Comparison of ENCODE assay signal across 8 cellular contexts in genomic region chr9:32550046-32550608, GRCh38. TPM values are rescaled to one million over a fixed set of nuclear protein-coding genes. Genes with fewer than 3 reads are reported as not detected.
DNase-seq lines count a peak whose midpoint lies in the region; ATAC-seq, FAIRE-seq and TF ChIP-seq lines count a peak whose summit lies in the region.

No MANE protein-coding gene starts in this region.

- FAIRE-seq in kidney (lab: Jason Lieb, UNC), result no peak

- ATAC-seq in GM18868 (IDR thresholded peaks at IDR 0.05; ENCODE audit: unreplicated experiment) (no peak), HG03439 (IDR thresholded peaks at IDR 0.05; ENCODE audit: unreplicated experiment) (no peak)

- DNase-seq in AG08396 (ENCODE audit: low spot score) (peak; percentile 29), GM13976 (ENCODE audit: low spot score) (peak; percentile 34), Kasumi-1 (lab: John Stamatoyannopoulos, UW) (peak; percentile 12 to 48), astrocyte of the spinal cord (ENCODE audit: low read depth, low spot score) (peak; percentile 45), kidney (no peak)

- intact Hi-C loops in kidney (cut with DNase I), result no loop called here

- TF ChIP-seq CTCF in GM13976 (IDR thresholded peaks at IDR 0.05; ENCODE audit: borderline replicate concordance, control extremely low read depth, extremely low read depth, insufficient read depth, missing control alignments), result no peak
- TF ChIP-seq CTCF in astrocyte of the spinal cord (IDR thresholded peaks at IDR 0.05; ENCODE audit: low read depth, low read length), result peak; percentile 22
- no peak for TF ChIP-seq CTCF in kidney (IDR thresholded peaks at IDR 0.05; ENCODE audit: borderline replicate concordance, extremely low read depth, insufficient read depth)

- H3K4me1 ChIP-seq in kidney (ENCODE audit: control insufficient read depth in 1 of 2, insufficient read depth in 1 of 2, low read depth in 1 of 2, low read length in 2 of 2) (peaks cover 4 to 6% of the 10 kb centered on the region in 2 donors), stomach smooth muscle (ENCODE audit: control insufficient read depth, insufficient read depth, low read length) (peaks cover 11% of the 10 kb centered on the region)

- H3K9ac ChIP-seq in kidney (ENCODE audit: low read length in 2 of 2) (peak overlapping the region; percentile 50 to 88), stomach smooth muscle (ENCODE audit: low read length in 2 of 2) (peak overlapping the region; percentile 70 to 81)

- H3K36me3 ChIP-seq in kidney (ENCODE audit: control insufficient read depth in 1 of 2, insufficient read depth in 2 of 2, low read length in 2 of 2) (no peaks in the 10 kb centered on the region), stomach smooth muscle (ENCODE audit: control insufficient read depth in 2 of 2, insufficient read depth in 2 of 2, low read length in 2 of 2) (peaks cover 0 to 3% of the 10 kb centered on the region in 2 donors)

- peak overlapping the region; percentile 58 for H3K4me3 ChIP-seq in astrocyte of the spinal cord (ENCODE audit: low read depth, low read length)
- H3K4me3 ChIP-seq in kidney (ENCODE audit: low read length in 2 of 2), result peak overlapping the region; percentile 93 to 98
- H3K4me3 ChIP-seq in stomach smooth muscle (ENCODE audit: low read length in 2 of 2), result peak overlapping the region; percentile 75 to 92

- H3K27ac ChIP-seq in kidney (ENCODE audit: low read depth in 2 of 2, low read length in 2 of 2) (peak overlapping the region; percentile 78 to 99), stomach smooth muscle (ENCODE audit: low read length) (peak overlapping the region; percentile 94)

- no peaks in the 10 kb centered on the region for H3K9me3 ChIP-seq in kidney (ENCODE audit: control insufficient read depth in 1 of 2, low read length in 2 of 2)
- no peaks in the 10 kb centered on the region for H3K9me3 ChIP-seq in stomach smooth muscle (ENCODE audit: control insufficient read depth in 2 of 2, low read length in 2 of 2)

- in situ Hi-C loops in GM13976 (cut with MboI; ENCODE audit: low sequenced_read_pairs, unreplicated experiment), result no loop called here
- in situ Hi-C loops in astrocyte of the spinal cord (cut with HindIII; ENCODE audit: low sequenced_read_pairs), result no loop called here

- H3K27me3 ChIP-seq in stomach smooth muscle (ENCODE audit: control insufficient read depth in 1 of 2, insufficient read depth in 2 of 2, low read length in 2 of 2), result no peaks in the 10 kb centered on the region

RNA-seq across cellular contexts. Expression of gene SMIM27, which starts 2.0 kb away (rescaled TPM):
- 14.6 TPM for total RNA-seq in kidney
- 36.9 TPM for polyA plus RNA-seq in kidney (ENCODE audit: insufficient read depth, low read depth, low replicate concordance)

RNA-seq across cellular contexts. Expression of gene TOPORS, which starts 2.3 kb away (rescaled TPM):
- total RNA-seq in kidney, result 15.6 TPM
- 8.1 TPM for polyA plus RNA-seq in kidney (ENCODE audit: insufficient read depth, low read depth, low replicate concordance)

RNA-seq across cellular contexts. Expression of gene NDUFB6, which starts 22.8 kb away (rescaled TPM):
- total RNA-seq in kidney, result 47.6 TPM
- 132 TPM for polyA plus RNA-seq in kidney (ENCODE audit: insufficient read depth, low read depth, low replicate concordance)

RNA-seq across cellular contexts. Expression of gene RIGI, which starts 24.1 kb away (rescaled TPM):
- 13.1 TPM for total RNA-seq in kidney
- 5.0 TPM for polyA plus RNA-seq in kidney (ENCODE audit: insufficient read depth, low read depth, low replicate concordance)
